Comparison of ENCODE assay signal across 6 cellular contexts in the genomic region with DNA sequence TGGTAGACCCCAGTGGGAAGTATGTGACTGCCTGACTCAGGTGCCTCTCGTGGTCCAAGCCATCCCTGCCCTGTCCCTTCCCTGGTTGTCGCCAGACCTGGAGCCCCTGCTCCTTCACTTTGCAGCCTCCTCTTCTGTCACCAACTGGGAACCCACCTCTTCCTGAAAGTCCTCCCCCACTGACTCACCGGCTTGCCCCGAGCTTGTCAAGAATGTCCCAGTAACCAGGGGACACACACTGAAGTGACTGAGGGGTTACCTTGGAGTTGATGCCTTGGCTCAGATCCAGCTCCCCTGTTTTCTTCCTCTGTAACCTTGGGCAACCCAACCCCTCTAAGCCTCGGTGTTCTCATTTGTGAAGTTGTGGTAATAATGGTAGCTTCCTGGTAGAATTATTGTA.
DNase-seq lines count a peak whose midpoint lies in the region; ATAC-seq and TF ChIP-seq lines count a peak whose summit lies in the region.
"Not testable (repeated sequence)": the region's sequence is repeated elsewhere in the genome, so short reads cannot be mapped to it uniquely, and the experiment has no call there.

No MANE protein-coding gene starts in this region.

- DNase-seq in activated effector memory CD4-positive, alpha-beta T cell treated with anti-CD3 and anti-CD28 coated beads, Interleukin-2, amount 50 U/mL, for 16 hours = peak; percentile 61
- peak; percentile 37 for DNase-seq in Right ventricle myocardium inferior (ENCODE audit: missing footprints)
- peak; percentile 42 for DNase-seq in left lobe of liver (ENCODE audit: low spot score)
- peak in 3 of 5 donors; percentile 19 to 28 (median 28) for DNase-seq in ovary
- DNase-seq in spleen = peak; percentile 65
- DNase-seq in ureter (ENCODE audit: low spot score) = peak; percentile 40

- TF ChIP-seq EP300 in ovary (IDR thresholded peaks at IDR 0.05) = not testable (repeated sequence)

- 65 to 87% (median 81%) methylated on average over 2 to 3 of the region's 5 CpGs for WGBS in ovary, 3 donors
- 62 to 93% (median 84%) methylated on average over 1 to 3 of the region's 5 CpGs for WGBS in spleen, 5 donors

- not testable (repeated sequence) for TF ChIP-seq CTCF in ovary (IDR thresholded peaks at IDR 0.05); spleen (IDR thresholded peaks at IDR 0.05 in 8 of 11, conservative IDR thresholded peaks at IDR 0.05 in 3 of 11)

- ATAC-seq in Right ventricle myocardium inferior, left lobe of liver: not testable (repeated sequence)

- H3K4me1 ChIP-seq in ovary (ENCODE audit: insufficient read depth) = not testable (repeated sequence)
- peaks cover 4 to 17% (median 7%) of the 10 kb centered on the region in 6 donors for H3K4me1 ChIP-seq in spleen

- TF ChIP-seq POLR2A in ovary (IDR thresholded peaks at IDR 0.05); spleen (IDR thresholded peaks at IDR 0.05): not testable (repeated sequence)

- not testable (repeated sequence) for H3K36me3 ChIP-seq in ovary, spleen

- not testable (repeated sequence) for H3K4me3 ChIP-seq in ovary, spleen

- intact Hi-C loops in Right ventricle myocardium inferior (cut with DNase I); ovary (cut with DNase I); spleen (cut with DNase I; ENCODE audit: low total_unique reads): not testable (repeated sequence)

- H3K27ac ChIP-seq in ovary, spleen: not testable (repeated sequence)

- not testable (repeated sequence) for H3K27me3 ChIP-seq in ovary; spleen (replicated peaks in 1 of 7)

- H3K9me3 ChIP-seq in ovary, spleen: not testable (repeated sequence)
